1 cellular context compared by ENCODE assay signal in the genomic region with DNA sequence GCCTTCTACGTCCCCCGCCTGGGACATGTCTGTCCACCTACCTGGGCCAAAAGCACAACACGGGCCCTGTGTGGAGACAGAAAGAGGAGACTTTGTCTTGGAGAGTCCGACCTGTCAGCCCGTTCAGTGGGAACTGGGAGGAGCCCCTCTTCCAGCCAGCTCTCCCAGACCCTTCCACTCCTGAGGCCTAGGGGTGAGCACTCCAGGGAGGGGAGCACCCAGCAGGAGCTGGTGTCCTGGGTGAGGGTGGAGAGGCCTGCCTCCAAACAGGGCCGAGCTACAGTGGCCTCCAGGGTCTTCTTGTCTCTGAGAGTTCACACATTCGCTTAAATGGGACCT.
TF ChIP-seq lines count a peak whose summit lies in the region.

No MANE protein-coding gene starts in this region.

TF ChIP-seq in HepG2, 621 proteins besides CTCF, POLR2A, EP300 and RAD21:
- TF ChIP-seq, protein P1, sequence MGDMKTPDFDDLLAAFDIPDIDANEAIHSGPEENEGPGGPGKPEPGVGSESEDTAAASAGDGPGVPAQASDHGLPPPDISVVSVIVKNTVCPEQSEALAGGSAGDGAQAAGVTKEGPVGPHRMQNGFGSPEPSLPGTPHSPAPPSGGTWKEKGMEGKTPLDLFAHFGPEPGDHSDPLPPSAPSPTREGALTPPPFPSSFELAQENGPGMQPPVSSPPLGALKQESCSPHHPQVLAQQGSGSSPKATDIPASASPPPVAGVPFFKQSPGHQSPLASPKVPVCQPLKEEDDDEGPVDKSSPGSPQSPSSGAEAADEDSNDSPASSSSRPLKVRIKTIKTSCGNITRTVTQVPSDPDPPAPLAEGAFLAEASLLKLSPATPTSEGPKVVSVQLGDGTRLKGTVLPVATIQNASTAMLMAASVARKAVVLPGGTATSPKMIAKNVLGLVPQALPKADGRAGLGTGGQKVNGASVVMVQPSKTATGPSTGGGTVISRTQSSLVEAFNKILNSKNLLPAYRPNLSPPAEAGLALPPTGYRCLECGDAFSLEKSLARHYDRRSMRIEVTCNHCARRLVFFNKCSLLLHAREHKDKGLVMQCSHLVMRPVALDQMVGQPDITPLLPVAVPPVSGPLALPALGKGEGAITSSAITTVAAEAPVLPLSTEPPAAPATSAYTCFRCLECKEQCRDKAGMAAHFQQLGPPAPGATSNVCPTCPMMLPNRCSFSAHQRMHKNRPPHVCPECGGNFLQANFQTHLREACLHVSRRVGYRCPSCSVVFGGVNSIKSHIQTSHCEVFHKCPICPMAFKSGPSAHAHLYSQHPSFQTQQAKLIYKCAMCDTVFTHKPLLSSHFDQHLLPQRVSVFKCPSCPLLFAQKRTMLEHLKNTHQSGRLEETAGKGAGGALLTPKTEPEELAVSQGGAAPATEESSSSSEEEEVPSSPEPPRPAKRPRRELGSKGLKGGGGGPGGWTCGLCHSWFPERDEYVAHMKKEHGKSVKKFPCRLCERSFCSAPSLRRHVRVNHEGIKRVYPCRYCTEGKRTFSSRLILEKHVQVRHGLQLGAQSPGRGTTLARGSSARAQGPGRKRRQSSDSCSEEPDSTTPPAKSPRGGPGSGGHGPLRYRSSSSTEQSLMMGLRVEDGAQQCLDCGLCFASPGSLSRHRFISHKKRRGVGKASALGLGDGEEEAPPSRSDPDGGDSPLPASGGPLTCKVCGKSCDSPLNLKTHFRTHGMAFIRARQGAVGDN (CRISPR knock-in tag; IDR thresholded peaks at IDR 0.05) = 0 out of 2 replicates have a peak, but pooled peaks have one; percentile 3
- peak; percentile 88 for TF ChIP-seq ZNF263 (CRISPR knock-in tag; IDR thresholded peaks at IDR 0.05)
- no peak for TF ChIP-seq KDM6A (CRISPR knock-in tag; IDR thresholded peaks at IDR 0.05; ENCODE audit: low read depth)
- TF ChIP-seq, protein P2, sequence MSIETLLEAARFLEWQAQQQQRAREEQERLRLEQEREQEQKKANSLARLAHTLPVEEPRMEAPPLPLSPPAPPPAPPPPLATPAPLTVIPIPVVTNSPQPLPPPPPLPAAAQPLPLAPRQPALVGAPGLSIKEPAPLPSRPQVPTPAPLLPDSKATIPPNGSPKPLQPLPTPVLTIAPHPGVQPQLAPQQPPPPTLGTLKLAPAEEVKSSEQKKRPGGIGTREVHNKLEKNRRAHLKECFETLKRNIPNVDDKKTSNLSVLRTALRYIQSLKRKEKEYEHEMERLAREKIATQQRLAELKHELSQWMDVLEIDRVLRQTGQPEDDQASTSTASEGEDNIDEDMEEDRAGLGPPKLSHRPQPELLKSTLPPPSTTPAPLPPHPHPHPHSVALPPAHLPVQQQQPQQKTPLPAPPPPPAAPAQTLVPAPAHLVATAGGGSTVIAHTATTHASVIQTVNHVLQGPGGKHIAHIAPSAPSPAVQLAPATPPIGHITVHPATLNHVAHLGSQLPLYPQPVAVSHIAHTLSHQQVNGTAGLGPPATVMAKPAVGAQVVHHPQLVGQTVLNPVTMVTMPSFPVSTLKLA (IDR thresholded peaks at IDR 0.05) = no peak
- TF ChIP-seq ZNF501 (CRISPR knock-in tag; IDR thresholded peaks at IDR 0.05) = 0 out of 2 replicates have a peak, but pooled peaks have one; percentile 9
